Comparison of ENCODE assay signal across 18 cellular contexts in genomic region chr1:244035358-244035757, GRCh38. TPM values are rescaled to one million over a fixed set of nuclear protein-coding genes. Genes with fewer than 3 reads are reported as not detected.
DNase-seq lines count a peak whose midpoint lies in the region; ATAC-seq, FAIRE-seq and TF ChIP-seq lines count a peak whose summit lies in the region.
"Had no signal": no experiment of that assay in that cellular context is flagged by ENCODE, and none has a peak within 500 bp of the region (broad histone marks: within the 10 kb centered on the region; RNA-seq: fewer than 3 reads in every experiment).

No MANE protein-coding gene starts in this region.

- H3K9me3 ChIP-seq in A549 (no peaks in the 10 kb centered on the region), K562 (replicated peaks; ENCODE audit: control insufficient read depth, insufficient read depth, low read depth, low read length) (no peaks in the 10 kb centered on the region)
- H3K9me3 ChIP-seq in CD8-positive, alpha-beta T cell (ENCODE audit: low read length) = no peaks in the 10 kb centered on the region
- H3K9me3 ChIP-seq: HAP-1 had no signal

- no TSS peak for BruUV-seq in K562 (replicated peaks; lab: Mats Ljungman, UMichigan)

- H4K20me1 ChIP-seq in K562 (replicated peaks; ENCODE audit: control insufficient read depth, insufficient read depth, low read length) = no peaks in the 10 kb centered on the region
- H4K20me1 ChIP-seq: BLaER1 treated with 17β-estradiol and CSF1 and Interleukin-3, amounts not matched to agents 10 nM and 100 nM had no signal

- no peaks in the 10 kb centered on the region for H3K36me3 Mint-ChIP-seq in CD8-positive, alpha-beta T cell
- H3K36me3 Mint-ChIP-seq: CD8-positive, alpha-beta memory T cell had no signal

- H3K4me1 Mint-ChIP-seq in CD8-positive, alpha-beta T cell (ENCODE audit: low read depth) = no peaks in the 10 kb centered on the region
- H3K4me1 Mint-ChIP-seq: B cell; CD8-positive, alpha-beta memory T cell had no signal

- FAIRE-seq in A549 (lab: Jason Lieb, UNC) = peak; percentile 43
- no peak for FAIRE-seq in K562 (lab: Jason Lieb, UNC)
- FAIRE-seq in GM12891 (lab: Jason Lieb, UNC) = no peak
- FAIRE-seq: G401.6, GM12892, GM18507 had no signal

- 88% methylated on average over 11 of the region's 11 CpGs for WGBS in A549 (ENCODE audit: missing lambda C conversion rate)
- WGBS in K562 (ENCODE audit: insufficient coverage, low coverage, missing lambda C conversion rate) = 2% methylated on average over 11 of the region's 11 CpGs

- peaks cover 18 to 23% of the 10 kb centered on the region in 2 experiments for H3K27me3 ChIP-seq in K562 (ENCODE audit: control insufficient read depth in 2 of 2, insufficient read depth in 2 of 2, low read length in 2 of 2)
- no peaks in the 10 kb centered on the region for H3K27me3 ChIP-seq in CD8-positive, alpha-beta T cell (ENCODE audit: insufficient read depth, low read length)
- H3K27me3 ChIP-seq: BLaER1 treated with 17β-estradiol and CSF1 and Interleukin-3, amounts not matched to agents 10 nM and 100 nM had no signal

- CTCF ChIA-PET in A549 (lab: Yijun Ruan, JAX) (interaction anchor here (0.6 to 1.6 kb wide), 2 partner anchors 12 to 663 kb away, joined by 3 to 7 read pairs; no protein-coding TSS in a partner anchor), HEK293T (lab: Yijun Ruan, JAX) (no interaction called here), K562 (lab: Yijun Ruan, JAX; ENCODE audit: low intra/inter-chr PET ratio) (no interaction called here)
- CTCF ChIA-PET in CD8-positive, alpha-beta T cell (lab: Charles Lee) = no interaction called here

- no peaks in the 10 kb centered on the region for H3K36me3 ChIP-seq in K562 (ENCODE audit: control insufficient read depth, insufficient read depth, low read length)
- no peaks in the 10 kb centered on the region for H3K36me3 ChIP-seq in CD8-positive, alpha-beta T cell (ENCODE audit: insufficient read depth, low read length)
- H3K36me3 ChIP-seq: BLaER1 treated with 17β-estradiol and CSF1 and Interleukin-3, amounts not matched to agents 10 nM and 100 nM; HAP-1 had no signal

- no peaks in the 10 kb centered on the region for H3K9me3 Mint-ChIP-seq in CD8-positive, alpha-beta T cell
- H3K9me3 Mint-ChIP-seq: CD8-positive, alpha-beta memory T cell; HFFc6 had no signal

- DNase-seq in A549 (ENCODE audit: low read depth in 1 of 2, low spot score in 1 of 2) = no peak
- no peak for DNase-seq in HEK293T (ENCODE audit: extremely low spot score)
- peak; percentile 66 for DNase-seq in NCI-H69 (lab: John Stamatoyannopoulos, UW)
- DNase-seq in K562 (ENCODE audit: extremely low read depth in 1 of 4, low spot score in 3 of 4) = no peak
- no peak for DNase-seq in CD8-positive, alpha-beta T cell
- no peak for DNase-seq in GM12891 (ENCODE audit: insufficient read length, low spot score)
- DNase-seq: 8988T; CD8-positive, alpha-beta memory T cell; COR-L47; GM23248; HFFc6 had no signal

- no peaks in the 10 kb centered on the region for H3K9me1 ChIP-seq in K562 (ENCODE audit: control insufficient read depth, insufficient read depth, low read length)

- H3K4me2 ChIP-seq in A549 (no peak overlapping the region), K562 (ENCODE audit: insufficient read depth, low read length) (no peak overlapping the region)
- H3K4me2 ChIP-seq: BLaER1 treated with 17β-estradiol and CSF1 and Interleukin-3, amounts not matched to agents 10 nM and 100 nM had no signal

- TF ChIP-seq POLR2A in A549 (IDR thresholded peaks at IDR 0.05; ENCODE audit: low read length) (no peak), K562 (conservative IDR thresholded peaks at IDR 0.05) (no peak), GM12891 (IDR thresholded peaks at IDR 0.05; ENCODE audit: low read depth, low read length) (no peak)

- H3K9ac ChIP-seq in K562 (ENCODE audit: insufficient read depth in 1 of 2, low read depth in 2 of 2, low read length in 2 of 2) = no peak overlapping the region
- H3K9ac ChIP-seq: BLaER1 treated with 17β-estradiol and CSF1 and Interleukin-3, amounts not matched to agents 10 nM and 100 nM; GM23248 had no signal

- ATAC-seq in A549 (no peak), K562 (no peak), HG03571 (IDR thresholded peaks at IDR 0.05; ENCODE audit: unreplicated experiment) (no peak)
- ATAC-seq in CD8-positive, alpha-beta T cell = no peak

- no peak for TF ChIP-seq EP300 in A549 (IDR thresholded peaks at IDR 0.05)
- TF ChIP-seq EP300 in K562 (IDR thresholded peaks at IDR 0.05; ENCODE audit: low read length) = no peak

- H3K27ac ChIP-seq in A549 (no peak overlapping the region), K562 (ENCODE audit: extremely low read depth, low read depth, low read length) (no peak overlapping the region)
- H3K27ac ChIP-seq in CD8-positive, alpha-beta T cell (ENCODE audit: low read depth, low read length) = no peak overlapping the region
- H3K27ac ChIP-seq: BLaER1 treated with 17β-estradiol and CSF1 and Interleukin-3, amounts not matched to agents 10 nM and 100 nM; GM23248 had no signal

- H3K4me3 Mint-ChIP-seq in CD8-positive, alpha-beta T cell = no peak overlapping the region
- H3K4me3 Mint-ChIP-seq: B cell; CD8-positive, alpha-beta memory T cell; HFFc6 had no signal

- no peak overlapping the region for H2AFZ ChIP-seq in K562 (ENCODE audit: low read depth, low read length)
- H2AFZ ChIP-seq: GM23248 had no signal

- POLR2A ChIA-PET in A549 (lab: Yijun Ruan, JAX) (no interaction called here), HEK293T (lab: Yijun Ruan, JAX) (no interaction called here), K562 (lab: Yijun Ruan, JAX) (interaction anchor here (1.0 to 1.1 kb wide), 2 partner anchors 12 to 133 kb away, joined by 3 to 4 read pairs; no protein-coding TSS in a partner anchor)
- POLR2A ChIA-PET in CD8-positive, alpha-beta T cell (lab: Charles Lee) = interaction anchor here (2.3 kb wide), 1 partner anchor 12 kb away, joined by 7 read pairs; no protein-coding TSS in a partner anchor

- H3K79me2 ChIP-seq in K562 (ENCODE audit: control insufficient read depth, insufficient read depth, low read length) = no peaks in the 10 kb centered on the region

- in situ Hi-C loops in K562 (cut with MboI) = no loop called here

- no peak overlapping the region for H3K27ac Mint-ChIP-seq in CD8-positive, alpha-beta T cell
- H3K27ac Mint-ChIP-seq: B cell; CD8-positive, alpha-beta memory T cell; HFFc6 had no signal

- intact Hi-C loops in K562 (cut with micrococcal nuclease) = no loop called here
- intact Hi-C loops in CD8-positive, alpha-beta T cell (cut with DNase I, micrococcal nuclease) = no loop called here

- H3K4me1 ChIP-seq in A549 = 0 out of 3 replicates have a peak, but pooled peaks cover 3% of the 10 kb centered on the region
- no peaks in the 10 kb centered on the region for H3K4me1 ChIP-seq in K562 (replicated peaks in 1 of 2; ENCODE audit: control insufficient read depth in 2 of 2, insufficient read depth in 2 of 2, low read length in 2 of 2)
- no peaks in the 10 kb centered on the region for H3K4me1 ChIP-seq in CD8-positive, alpha-beta T cell (ENCODE audit: insufficient read depth, low read length)
- H3K4me1 ChIP-seq: BLaER1 treated with 17β-estradiol and CSF1 and Interleukin-3, amounts not matched to agents 10 nM and 100 nM; HAP-1 had no signal

- TF ChIP-seq CTCF in A549 (IDR thresholded peaks at IDR 0.05) = no peak
- TF ChIP-seq CTCF in K562 (IDR thresholded peaks at IDR 0.05 in 2 of 3, conservative IDR thresholded peaks at IDR 0.05 in 1 of 3; ENCODE audit: insufficient read depth in 2 of 3, low read depth in 1 of 3, low read length in 3 of 3) = no peak
- no peak for TF ChIP-seq CTCF in CD8-positive, alpha-beta T cell (IDR thresholded peaks at IDR 0.05)

- TF ChIP-seq RAD21 in A549 (conservative IDR thresholded peaks at IDR 0.05 in 1 of 2, IDR thresholded peaks at IDR 0.05 in 1 of 2) (no peak), K562 (CRISPR knock-in tag; conservative IDR thresholded peaks at IDR 0.05 in 1 of 2, IDR thresholded peaks at IDR 0.05 in 1 of 2) (no peak)

- H3K27me3 Mint-ChIP-seq in CD8-positive, alpha-beta T cell (ENCODE audit: low read depth) = peaks cover 13% of the 10 kb centered on the region

- H3K4me3 ChIP-seq in A549 (no peak overlapping the region), K562 (no peak overlapping the region)
- no peak overlapping the region for H3K4me3 ChIP-seq in CD8-positive, alpha-beta T cell (ENCODE audit: low read depth, low read length)
- H3K4me3 ChIP-seq: BLaER1 treated with 17β-estradiol and CSF1 and Interleukin-3, amounts not matched to agents 10 nM and 100 nM; GM23248; HAP-1 had no signal

TF ChIP-seq in HEK293T, 16 proteins besides CTCF, POLR2A, EP300 and RAD21 (continues in another document):
- TF ChIP-seq SP1 (IDR thresholded peaks at IDR 0.05) (no peak), FOXK2 (IDR thresholded peaks at IDR 0.05) (no peak)

TF ChIP-seq in K562, 482 proteins besides CTCF, POLR2A, EP300 and RAD21 (continues in another document):
- peak; percentile 34 for TF ChIP-seq MEIS2 (IDR thresholded peaks at IDR 0.05; ENCODE audit: partially characterized antibody)

TF ChIP-seq in GM12891, 5 proteins besides CTCF, POLR2A, EP300 and RAD21:
- no peak for TF ChIP-seq PAX5 (IDR thresholded peaks at IDR 0.05; ENCODE audit: insufficient read depth, low read length, severe bottlenecking)
- no peak for TF ChIP-seq TAF1 (IDR thresholded peaks at IDR 0.05; ENCODE audit: low read depth, low read length)

RNA-seq across cellular contexts. Expression of gene ZBTB18, which starts 15.7 kb away (rescaled TPM):
- polyA plus RNA-seq in A549 (2011; rRNA removed) (9.1 and 9.9 TPM in 2 replicates), A549 (2017; fragmentation: RNase III; extraction: RNeasy Plus Mini Kit Qiagen cat#74134 plus additional on column Dnase treatment) (9.3 to 10.0 TPM (median 9.7 TPM) in 3 replicates), K562 (2011; rRNA removed) (2.6 TPM in 2 replicates), K562 (2014; fragmentation: Illumina TruSeq; extraction: Trizol) (1.6 TPM in 2 replicates), K562 (2014; fragmentation: Nextera tagmentation; extraction: Ambion mirVana) (under 1 TPM; 0.13 to 0.24 TPM), K562 (2014; rRNA removed) (1.7 and 1.8 TPM in 2 replicates)
- 6.1 and 7.1 TPM in 2 replicates for polyA plus RNA-seq in A549 (2012; cell fraction: cytosol; rRNA removed)
- polyA plus RNA-seq in A549 (2012; cell fraction: nucleus; rRNA removed) = 8.5 and 11.8 TPM in 2 replicates
- 8.5 and 8.8 TPM in 2 replicates for polyA minus RNA-seq in A549 (2011; rRNA and poly(A)+ RNA removed)
- total RNA-seq in K562 (2011; cell fraction: chromatin; rRNA removed; ENCODE audit: low replicate concordance) = 4.1 and 7.6 TPM in 2 replicates
- 3.3 and 4.6 TPM in 2 replicates for total RNA-seq in K562 (2011; cell fraction: nucleolus; rRNA removed)
- 4.4 and 4.8 TPM in 2 replicates for total RNA-seq in K562 (2011; cell fraction: nucleoplasm; rRNA removed)
- total RNA-seq in K562 (2014; rRNA removed) (1.4 and 1.5 TPM in 2 replicates), K562 (2014; rRNA removed; fragmentation: Illumina TruSeq; extraction: Trizol) (1.6 and 2.0 TPM in 2 replicates), K562 (2015; rRNA removed; fragmentation: Illumina TruSeq; extraction: Trizol) (1.6 and 1.7 TPM in 2 replicates), K562 (2021) (2.1 and 2.2 TPM in 2 replicates)
- polyA plus RNA-seq in K562 (2011; cell fraction: cytosol; rRNA removed) = 1.6 and 1.8 TPM in 2 replicates
- 6.9 and 7.8 TPM in 2 replicates for polyA plus RNA-seq in K562 (2011; cell fraction: nucleus; rRNA removed)
- polyA plus RNA-seq in K562 (2012) = 1.3 and 1.4 TPM in 2 replicates
- polyA minus RNA-seq in K562 (2011; rRNA and poly(A)+ RNA removed) = 3.7 and 4.1 TPM in 2 replicates
- 1.7 and 2.6 TPM in 2 replicates for polyA minus RNA-seq in K562 (2011; cell fraction: cytosol; rRNA and poly(A)+ RNA removed)
- polyA minus RNA-seq in K562 (2011; cell fraction: nucleus; rRNA and poly(A)+ RNA removed) = 2.6 and 4.3 TPM in 2 replicates
- total RNA-seq in CD8-positive, alpha-beta T cell = 10 to 100 TPM; 68.8 to 69.2 TPM
- polyA plus RNA-seq in GM12891 (2012; ENCODE audit: low read depth, missing spikeins) = 4.0 TPM

Comparison
In these comparisons a context has a peak if more than half of its experiments do, and no peak if none do; other contexts are left out.
1. RNA of gene ZBTB18, which starts 15.7 kb away (total RNA-seq): 68.8 to 69.2 TPM in CD8-positive, alpha-beta T cell; 1.4 to 7.6 TPM in K562; every median in the first group is over 4 times any median in the second.
2. POLR2A ChIA-PET loops: an anchor here in K562 (1.0 to 1.1 kb wide) and CD8-positive, alpha-beta T cell (2.3 kb wide); none called in A549 and HEK293T.